Comparison of ENCODE assay signal across 36 cellular contexts in the genomic region with DNA sequence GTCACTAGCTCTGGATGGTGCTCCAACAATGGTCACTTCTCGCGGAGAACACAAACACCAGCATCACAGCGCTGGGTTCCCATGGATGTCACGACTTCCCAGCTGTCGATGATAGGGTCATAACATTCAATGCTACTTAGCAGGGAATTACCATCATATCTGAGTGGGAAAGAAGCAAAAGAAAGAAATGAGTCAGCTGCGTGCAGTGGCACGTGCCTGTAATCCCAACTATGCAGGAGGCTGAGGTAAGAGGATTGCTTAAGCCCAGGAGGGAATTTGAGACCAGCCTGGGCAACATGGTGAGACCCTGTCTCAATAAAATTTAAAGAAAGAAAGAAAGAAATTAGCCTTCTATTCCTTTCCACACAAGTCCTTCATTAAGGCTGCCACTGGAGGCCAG.
"Had no signal": no experiment of that assay in that cellular context is flagged by ENCODE, and none has a peak within 500 bp of the region (broad histone marks: within the 10 kb centered on the region; RNA-seq: fewer than 3 reads in every experiment).

No MANE protein-coding gene starts in this region.

- H3K9me3 Mint-ChIP-seq: activated CD4-positive, alpha-beta memory T cell treated with anti-CD3 and anti-CD28 coated beads for 36 hours; activated CD4-positive, alpha-beta T cell treated with anti-CD3 and anti-CD28 coated beads, Interleukin-2, amount 10 ng/mL, durations not matched to agents 24 days and 14 days; activated naive CD4-positive, alpha-beta T cell treated with anti-CD3 and anti-CD28 coated beads for 36 hours; activated naive CD4-positive, alpha-beta T cell treated with anti-CD3 and anti-CD28 coated beads, Interleukin-2, amount 50 U/mL, for 24 hours; activated naive CD8-positive, alpha-beta T cell treated with anti-CD3 and anti-CD28 coated beads for 36 hours; activated naive CD8-positive, alpha-beta T cell treated with anti-CD3 and anti-CD28 coated beads, Interleukin-2, amount 50 U/mL, for 24 hours; activated T-helper 1 cell treated with anti-CD3 and anti-CD28 coated beads, Interleukin-12 subunit alpha, Interleukin-12 subunit beta, Interleukin-2, Interleukin-4 antibody, amounts not matched to agents 30 ng/mL and 10 ng/mL and 1 ng/mL, durations not matched to agents 14 hours and 24 hours and 36 hours; activated T-helper 2 cell treated with anti-CD3 and anti-CD28 coated beads, Interferon-gamma antibody, Interleukin-2, Interleukin-4, amounts not matched to agents 10 μg/mL and 5 μg/mL and 100 μg/mL, durations not matched to agents 14 hours and 24 hours and 36 hours; central memory CD8-positive, alpha-beta T cell; dendritic cell treated with granulocyte-macrophage colony-stimulating factor and Interleukin-4, amounts not matched to agents 40 ng/mL and 50 ng/mL, for 4 days; endodermal cell; T-cell; T-helper 2 cell treated with Interferon-gamma antibody and Interleukin-4, amounts not matched to agents 5 μg/mL and 100 μg/mL, for 36 hours; WTC11 had no signal

- H3K4me3 ChIP-seq: adrenal gland, body of pancreas, coronary artery, dorsolateral prefrontal cortex, esophagus muscularis mucosa, gastroesophageal sphincter had no signal

- ATAC-seq: activated CD8-positive, alpha-beta memory T cell treated with anti-CD3 and anti-CD28 coated beads, Interleukin-2, amount 10 ng/mL, durations not matched to agents 7 days and 5 days; activated CD8-positive, alpha-beta T cell treated with anti-CD3 and anti-CD28 coated beads, Interleukin-2, amount 10 ng/mL, durations not matched to agents 7 days and 5 days; activated naive CD8-positive, alpha-beta T cell treated with anti-CD3 and anti-CD28 coated beads, Interleukin-2, amount 50 U/mL, for 24 hours; body of pancreas; gastroesophageal sphincter; T-cell; T-helper 17 cell; WTC11 had no signal

- H3K27me3 ChIP-seq: adrenal gland, body of pancreas, dorsolateral prefrontal cortex, esophagus muscularis mucosa, gastroesophageal sphincter had no signal

- H3K27me3 Mint-ChIP-seq: activated CD4-positive, alpha-beta memory T cell treated with anti-CD3 and anti-CD28 coated beads for 36 hours; activated CD8-positive, alpha-beta memory T cell treated with anti-CD3 and anti-CD28 coated beads, Interleukin-2, amount 10 ng/mL, durations not matched to agents 7 days and 5 days; activated naive CD4-positive, alpha-beta T cell treated with anti-CD3 and anti-CD28 coated beads, Interleukin-2, amount 50 U/mL, for 24 hours; activated naive CD8-positive, alpha-beta T cell treated with anti-CD3 and anti-CD28 coated beads for 36 hours; activated naive CD8-positive, alpha-beta T cell treated with anti-CD3 and anti-CD28 coated beads, Interleukin-2, amount 50 U/mL, for 24 hours; central memory CD8-positive, alpha-beta T cell; dendritic cell treated with granulocyte-macrophage colony-stimulating factor and Interleukin-4, amounts not matched to agents 40 ng/mL and 50 ng/mL, for 4 days; T-cell; T-helper 17 cell had no signal

- H3K9me3 ChIP-seq: adrenal gland, body of pancreas, esophagus muscularis mucosa, gastroesophageal sphincter had no signal

- H3K27ac Mint-ChIP-seq: activated CD4-positive, alpha-beta memory T cell treated with anti-CD3 and anti-CD28 coated beads for 36 hours; activated CD4-positive, alpha-beta T cell treated with anti-CD3 and anti-CD28 coated beads, Interleukin-2, amount 10 ng/mL, durations not matched to agents 24 days and 14 days; activated CD8-positive, alpha-beta memory T cell treated with anti-CD3 and anti-CD28 coated beads, Interleukin-2, amount 10 ng/mL, durations not matched to agents 7 days and 5 days; activated CD8-positive, alpha-beta T cell treated with anti-CD3 and anti-CD28 coated beads, Interleukin-2, amount 10 ng/mL, durations not matched to agents 7 days and 5 days; activated naive CD4-positive, alpha-beta T cell treated with anti-CD3 and anti-CD28 coated beads for 36 hours; activated naive CD4-positive, alpha-beta T cell treated with anti-CD3 and anti-CD28 coated beads, Interleukin-2, amount 50 U/mL, for 24 hours; activated naive CD8-positive, alpha-beta T cell treated with anti-CD3 and anti-CD28 coated beads for 36 hours; activated naive CD8-positive, alpha-beta T cell treated with anti-CD3 and anti-CD28 coated beads, Interleukin-2, amount 50 U/mL, for 24 hours; activated T-helper 1 cell treated with anti-CD3 and anti-CD28 coated beads, Interleukin-12 subunit alpha, Interleukin-12 subunit beta, Interleukin-2, Interleukin-4 antibody, amounts not matched to agents 30 ng/mL and 10 ng/mL and 1 ng/mL, durations not matched to agents 14 hours and 24 hours and 36 hours; activated T-helper 2 cell treated with anti-CD3 and anti-CD28 coated beads, Interferon-gamma antibody, Interleukin-2, Interleukin-4, amounts not matched to agents 10 μg/mL and 5 μg/mL and 100 μg/mL, durations not matched to agents 14 hours and 24 hours and 36 hours; dendritic cell treated with granulocyte-macrophage colony-stimulating factor and Interleukin-4, amounts not matched to agents 40 ng/mL and 50 ng/mL, for 4 days; endodermal cell; T-cell; T-helper 17 cell; T-helper 2 cell treated with Interferon-gamma antibody and Interleukin-4, amounts not matched to agents 5 μg/mL and 100 μg/mL, for 36 hours; WTC11 had no signal

- DNase-seq: activated CD4-positive, alpha-beta memory T cell treated with anti-CD3 and anti-CD28 coated beads for 36 hours; activated CD4-positive, alpha-beta T cell treated with anti-CD3 and anti-CD28 coated beads for 1 hour; activated CD4-positive, alpha-beta T cell treated with anti-CD3 and anti-CD28 coated beads, Interleukin-2, amount 10 ng/mL, durations not matched to agents 24 days and 14 days; activated CD8-positive, alpha-beta memory T cell treated with anti-CD3 and anti-CD28 coated beads, Interleukin-2, amount 10 ng/mL, durations not matched to agents 7 days and 5 days; activated CD8-positive, alpha-beta memory T cell treated with anti-CD3 and anti-CD28 coated beads, Interleukin-2, amount 50 U/mL, for 4 hours; activated CD8-positive, alpha-beta T cell treated with anti-CD3 and anti-CD28 coated beads, Interleukin-2, amount 10 ng/mL, durations not matched to agents 7 days and 5 days; activated effector memory CD4-positive, alpha-beta T cell treated with anti-CD3 and anti-CD28 coated beads, Interleukin-2, amount 50 U/mL, for 16 hours; activated naive CD4-positive, alpha-beta T cell treated with anti-CD3 and anti-CD28 coated beads for 36 hours; activated naive CD8-positive, alpha-beta T cell treated with anti-CD3 and anti-CD28 coated beads for 36 hours; activated naive CD8-positive, alpha-beta T cell treated with anti-CD3 and anti-CD28 coated beads, Interleukin-2, amount 50 U/mL, for 24 hours; activated T-cell treated with anti-CD3 and anti-CD28 coated beads, Interleukin-2, amount 50 U/mL, for 1 hour; activated T-cell treated with anti-CD3 and anti-CD28 coated beads, Interleukin-2, amount 50 U/mL, for 48 hours; adrenal gland; amygdala; aorta; body of pancreas; dorsolateral prefrontal cortex; effector memory CD4-positive, alpha-beta T cell; endodermal cell; erythroblast; foreskin melanocyte; head of caudate nucleus; SW 1271; T-cell; T-helper 17 cell; T1000 had no signal

- H3K27ac ChIP-seq: adrenal gland, body of pancreas, coronary artery, dorsolateral prefrontal cortex, esophagus muscularis mucosa, gastroesophageal sphincter had no signal

- H3K4me3 Mint-ChIP-seq: activated CD4-positive, alpha-beta memory T cell treated with anti-CD3 and anti-CD28 coated beads for 36 hours; activated CD4-positive, alpha-beta T cell treated with anti-CD3 and anti-CD28 coated beads, Interleukin-2, amount 10 ng/mL, durations not matched to agents 24 days and 14 days; activated CD8-positive, alpha-beta memory T cell treated with anti-CD3 and anti-CD28 coated beads, Interleukin-2, amount 10 ng/mL, durations not matched to agents 7 days and 5 days; activated CD8-positive, alpha-beta T cell treated with anti-CD3 and anti-CD28 coated beads, Interleukin-2, amount 10 ng/mL, durations not matched to agents 7 days and 5 days; activated naive CD4-positive, alpha-beta T cell treated with anti-CD3 and anti-CD28 coated beads for 36 hours; activated naive CD4-positive, alpha-beta T cell treated with anti-CD3 and anti-CD28 coated beads, Interleukin-2, amount 50 U/mL, for 24 hours; activated naive CD8-positive, alpha-beta T cell treated with anti-CD3 and anti-CD28 coated beads for 36 hours; activated naive CD8-positive, alpha-beta T cell treated with anti-CD3 and anti-CD28 coated beads, Interleukin-2, amount 50 U/mL, for 24 hours; activated T-helper 1 cell treated with anti-CD3 and anti-CD28 coated beads, Interleukin-12 subunit alpha, Interleukin-12 subunit beta, Interleukin-2, Interleukin-4 antibody, amounts not matched to agents 30 ng/mL and 10 ng/mL and 1 ng/mL, durations not matched to agents 14 hours and 24 hours and 36 hours; central memory CD8-positive, alpha-beta T cell; dendritic cell treated with granulocyte-macrophage colony-stimulating factor and Interleukin-4, amounts not matched to agents 40 ng/mL and 50 ng/mL, for 4 days; endodermal cell; T-cell; T-helper 17 cell; T-helper 2 cell treated with Interferon-gamma antibody and Interleukin-4, amounts not matched to agents 5 μg/mL and 100 μg/mL, for 36 hours; WTC11 had no signal
